In the genomic region with DNA sequence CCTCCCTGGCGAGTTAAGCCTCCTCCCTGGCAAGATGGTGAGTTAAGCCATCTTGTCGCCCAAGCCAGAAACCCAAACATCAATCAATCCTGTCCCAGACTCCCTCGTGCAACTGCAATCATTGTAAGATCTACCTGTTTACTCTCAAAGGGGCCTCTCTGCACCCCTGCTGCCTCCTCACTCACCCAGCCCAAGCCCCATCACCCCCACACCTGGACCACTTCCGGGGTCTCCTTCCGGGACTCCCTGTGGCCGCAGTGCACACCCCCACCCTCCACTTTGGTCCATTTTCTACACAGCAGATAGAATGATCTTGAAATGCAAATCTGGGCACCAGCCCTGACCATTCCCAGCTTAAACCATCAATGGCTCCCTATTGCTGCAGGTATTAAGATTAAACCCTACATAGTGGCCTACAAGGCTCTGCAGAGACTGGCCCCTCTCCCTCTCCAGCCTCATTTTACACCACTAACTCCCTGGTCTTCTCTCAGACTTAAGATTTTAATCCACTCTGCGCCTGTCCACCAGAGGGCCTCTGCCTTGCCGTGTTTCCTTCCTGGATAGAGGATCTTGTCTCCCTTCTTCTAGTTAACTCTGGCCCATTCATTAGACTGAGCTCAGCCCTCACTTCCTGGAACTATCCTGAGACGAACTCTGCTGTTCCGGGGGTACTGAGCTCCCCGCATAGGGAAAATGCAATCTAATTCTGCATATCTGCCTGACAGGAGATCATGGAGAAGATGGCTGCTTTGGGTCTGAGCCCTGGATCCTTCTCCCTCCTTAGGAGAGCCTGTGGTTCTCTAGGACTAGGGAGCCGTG, we compare ENCODE assay signal across 8 cellular contexts. TPM values are rescaled to one million over a fixed set of nuclear protein-coding genes. Genes with fewer than 3 reads are reported as not detected.
A peak's percentile ranks its signal among the peaks of the same experiment; 100 is the strongest.
DNase-seq lines count a peak whose midpoint lies in the region; ATAC-seq and TF ChIP-seq lines count a peak whose summit lies in the region.

No MANE protein-coding gene starts in this region.

- H3K9ac ChIP-seq in DND-41 (ENCODE audit: low read depth, low read length): no peak overlapping the region
- H3K9ac ChIP-seq in adipocyte (ENCODE audit: low read length): no peak overlapping the region

- H3K4me1 ChIP-seq in DND-41 (ENCODE audit: insufficient read depth, low read length) (no peaks in the 10 kb centered on the region), adipocyte (ENCODE audit: control insufficient read depth, insufficient read depth, low read length) (no peaks in the 10 kb centered on the region), thoracic aorta (ENCODE audit: control insufficient read depth in 1 of 2, low read depth in 2 of 2) (peaks cover 0 to 10% of the 10 kb centered on the region in 2 donors)

- H3K4me3 ChIP-seq in DND-41 (ENCODE audit: low read depth in 1 of 2, low read length in 2 of 2) (no peak overlapping the region), adipocyte (ENCODE audit: low read length) (no peak overlapping the region), thoracic aorta (no peak overlapping the region)

- H3K4me2 ChIP-seq in DND-41 (ENCODE audit: insufficient read depth, low read length): no peak overlapping the region

- DNase-seq in DND-41: no peak
- peak; percentile 38 for DNase-seq in HT-29 (ENCODE audit: low spot score)
- DNase-seq in adipocyte (ENCODE audit: low read depth): peak; percentile 55
- DNase-seq in iPS DF 19.7 (ENCODE audit: low read depth, low spot score): peak; percentile 15
- no peak for DNase-seq in thoracic aorta (ENCODE audit: low spot score)
- DNase-seq in NCI-H1048 (lab: John Stamatoyannopoulos, UW): no peak

- no peaks in the 10 kb centered on the region for H3K36me3 ChIP-seq in DND-41 (ENCODE audit: insufficient read depth, low read length)
- no peaks in the 10 kb centered on the region for H3K36me3 ChIP-seq in adipocyte (ENCODE audit: control insufficient read depth, insufficient read depth, low read length, severe bottlenecking)
- H3K36me3 ChIP-seq in thoracic aorta: no peaks in the 10 kb centered on the region

- no peaks in the 10 kb centered on the region for H3K79me2 ChIP-seq in DND-41 (ENCODE audit: insufficient read depth, low read length)

- H2AFZ ChIP-seq in DND-41 (ENCODE audit: low read depth, low read length): no peak overlapping the region

- H3K9me3 ChIP-seq in DND-41 (ENCODE audit: insufficient read depth, low read length, severe bottlenecking) (no peaks in the 10 kb centered on the region), adipocyte (ENCODE audit: control insufficient read depth, low read length) (no peaks in the 10 kb centered on the region), thoracic aorta (no peaks in the 10 kb centered on the region)

- H3K27ac ChIP-seq in DND-41 (ENCODE audit: low read length) (no peak overlapping the region), thoracic aorta (no peak overlapping the region)

- H4K20me1 ChIP-seq in DND-41 (ENCODE audit: insufficient read depth, low read length): no peaks in the 10 kb centered on the region

- ATAC-seq in DND-41 (ENCODE audit: insufficient read depth, low read depth) (peak; percentile 39; the same call in 1 of the 3 replicates), thoracic aorta (ENCODE audit: insufficient number of reproducible peaks, low FRiP score, low read depth) (no peak), HG02970 (IDR thresholded peaks at IDR 0.05; ENCODE audit: low FRiP score, unreplicated experiment) (no peak), HG03095 (IDR thresholded peaks at IDR 0.05; ENCODE audit: unreplicated experiment) (no peak)

- TF ChIP-seq CTCF in DND-41 (IDR thresholded peaks at IDR 0.05; ENCODE audit: borderline replicate concordance, extremely low read depth, low read length, poor library complexity, severe bottlenecking): peak; percentile 56
- peak; percentile 41 for TF ChIP-seq CTCF in thoracic aorta (IDR thresholded peaks at IDR 0.05)

- H3K27me3 ChIP-seq in DND-41 (ENCODE audit: insufficient read depth, low read length, poor library complexity): no peaks in the 10 kb centered on the region
- peaks cover 63% of the 10 kb centered on the region for H3K27me3 ChIP-seq in adipocyte (replicated peaks; ENCODE audit: control insufficient read depth, insufficient read depth, low read length)
- H3K27me3 ChIP-seq in thoracic aorta (replicated peaks; ENCODE audit: insufficient read depth): no peaks in the 10 kb centered on the region

RNA-seq across cellular contexts. Expression of gene SLC6A1, which starts 41.9 kb away (rescaled TPM):
- not detected in 2 replicates for total RNA-seq in HT-29 (2014; rRNA removed; shearing (Covaris generic))
- 1 to 10 TPM; 1.2 to 4.6 TPM for total RNA-seq in thoracic aorta

Comparison
In these comparisons a context has a peak if more than half of its experiments do, and no peak if none do; other contexts are left out.
1. DNase-seq: peak in HT-29 (single experiment), adipocyte (single experiment) and iPS DF 19.7 (single experiment); none in DND-41 (single experiment), thoracic aorta (single experiment) and NCI-H1048 (single experiment).